Comparison of ENCODE assay signal across 8 cellular contexts in the genomic region with DNA sequence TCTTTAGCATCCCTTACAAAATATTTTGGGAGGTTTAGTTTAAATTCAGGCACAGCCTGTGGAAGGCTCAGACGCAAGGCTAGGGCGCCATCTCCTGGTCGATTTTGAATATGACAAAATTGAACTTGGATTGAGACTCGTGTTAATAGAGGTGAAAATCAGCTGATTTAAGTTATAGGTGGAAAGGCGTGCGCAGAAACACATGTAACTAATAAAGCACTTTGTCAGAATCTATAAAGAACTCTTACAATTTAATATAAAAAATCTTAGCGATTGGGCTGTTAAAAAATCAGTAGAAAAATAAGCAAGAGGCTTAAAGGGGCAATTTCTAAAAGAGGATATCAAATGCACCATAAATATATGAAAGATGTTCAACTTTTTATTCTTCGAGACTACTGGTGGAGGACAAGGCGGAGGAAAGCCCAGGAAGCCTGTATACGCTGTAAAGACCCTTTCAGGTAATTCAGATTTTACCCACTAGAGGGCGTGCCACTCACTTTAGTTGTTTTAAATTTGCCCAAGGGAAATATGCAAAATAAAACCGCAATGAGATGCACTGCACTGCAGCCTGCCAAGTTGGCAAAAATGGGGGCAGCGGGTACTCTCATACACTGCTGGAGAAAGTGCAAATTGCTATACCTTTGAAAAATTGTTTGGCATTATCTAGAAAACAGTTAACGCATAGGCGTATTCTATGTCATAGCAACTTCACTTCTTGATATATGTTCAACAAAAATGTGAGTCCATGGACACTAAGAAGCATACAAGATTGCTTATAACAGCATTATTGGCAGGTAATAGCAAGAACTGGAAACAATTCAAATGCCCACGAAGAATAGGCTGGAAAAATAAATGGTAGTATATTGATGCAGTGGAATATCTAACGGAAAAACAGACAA.
DNase-seq lines count a peak whose midpoint lies in the region; ATAC-seq lines count a peak whose summit lies in the region.

No MANE protein-coding gene starts in this region.

- peaks cover 2% of the 10 kb centered on the region for H3K27me3 Mint-ChIP-seq in activated CD4-positive, alpha-beta memory T cell treated with anti-CD3 and anti-CD28 coated beads, Interleukin-2, amount 10 ng/mL, durations not matched to agents 7 days and 5 days
- no peaks in the 10 kb centered on the region for H3K27me3 Mint-ChIP-seq in memory B cell

- ATAC-seq in GM19324 (IDR thresholded peaks at IDR 0.05; ENCODE audit: low FRiP score, unreplicated experiment) = peak; percentile 72
- ATAC-seq in HG03520 (IDR thresholded peaks at IDR 0.05; ENCODE audit: unreplicated experiment) = peak; percentile 46
- peak; percentile 70 for ATAC-seq in memory B cell (ENCODE audit: low read depth)

- POLR2A ChIA-PET in activated CD4-positive, alpha-beta memory T cell treated with anti-CD3 and anti-CD28 coated beads, Interleukin-2, amount 10 ng/mL, durations not matched to agents 7 days and 5 days (lab: Charles Lee) = interaction anchor here (0.9 to 2.4 kb wide), 5 partner anchors 11 to 256 kb away, joined by 3 to 9 read pairs (median 6); a partner anchor contains a TSS

- no peaks in the 10 kb centered on the region for H3K36me3 Mint-ChIP-seq in activated CD4-positive, alpha-beta memory T cell treated with anti-CD3 and anti-CD28 coated beads, Interleukin-2, amount 10 ng/mL, durations not matched to agents 7 days and 5 days (ENCODE audit: low read depth)
- no peaks in the 10 kb centered on the region for H3K36me3 Mint-ChIP-seq in memory B cell

- peak; percentile 65 to 66 for DNase-seq in AML-193 (lab: John Stamatoyannopoulos, UW)
- peak; percentile 88 for DNase-seq in NCI-H69 (lab: John Stamatoyannopoulos, UW)
- peak; percentile 78 for DNase-seq in activated CD4-positive, alpha-beta memory T cell treated with anti-CD3 and anti-CD28 coated beads, Interleukin-2, amount 10 ng/mL, durations not matched to agents 7 days and 5 days
- DNase-seq in effector CD4-positive, alpha-beta T cell = peak; percentile 79
- peak; percentile 91 for DNase-seq in memory B cell (ENCODE audit: low spot score in 2 of 2)
- peak; percentile 63 for DNase-seq in stimulated activated CD8-positive, alpha-beta memory T cell treated with anti-CD3 and anti-CD28 coated beads, Interleukin-15, amount 100 ng/mL, for 1 hour (ENCODE audit: low read depth)

- H3K9me3 Mint-ChIP-seq in activated CD4-positive, alpha-beta memory T cell treated with anti-CD3 and anti-CD28 coated beads, Interleukin-2, amount 10 ng/mL, durations not matched to agents 7 days and 5 days = no peaks in the 10 kb centered on the region
- peaks cover 2% of the 10 kb centered on the region for H3K9me3 Mint-ChIP-seq in memory B cell

- CTCF ChIA-PET in activated CD4-positive, alpha-beta memory T cell treated with anti-CD3 and anti-CD28 coated beads, Interleukin-2, amount 10 ng/mL, durations not matched to agents 7 days and 5 days (lab: Charles Lee) = interaction anchor here (0.6 to 5.5 kb wide), 28 partner anchors 15 to 260 kb away, joined by 3 to 92 read pairs (median 4); a partner anchor contains a TSS

- H3K27ac Mint-ChIP-seq in activated CD4-positive, alpha-beta memory T cell treated with anti-CD3 and anti-CD28 coated beads, Interleukin-2, amount 10 ng/mL, durations not matched to agents 7 days and 5 days = peak overlapping the region; percentile 72
- peak overlapping the region; percentile 73 for H3K27ac Mint-ChIP-seq in memory B cell

- peak overlapping the region; percentile 75 for H3K4me3 Mint-ChIP-seq in activated CD4-positive, alpha-beta memory T cell treated with anti-CD3 and anti-CD28 coated beads, Interleukin-2, amount 10 ng/mL, durations not matched to agents 7 days and 5 days
- peak overlapping the region; percentile 82 for H3K4me3 Mint-ChIP-seq in memory B cell

- peaks cover 50% of the 10 kb centered on the region for H3K4me1 Mint-ChIP-seq in activated CD4-positive, alpha-beta memory T cell treated with anti-CD3 and anti-CD28 coated beads, Interleukin-2, amount 10 ng/mL, durations not matched to agents 7 days and 5 days
- H3K4me1 Mint-ChIP-seq in memory B cell = peaks cover 28% of the 10 kb centered on the region

Comparison
In these comparisons a context has a peak if more than half of its experiments do, and no peak if none do; other contexts are left out.
1. Peak in every context shown above with its lines: DNase-seq and ATAC-seq.